In the genomic region with DNA sequence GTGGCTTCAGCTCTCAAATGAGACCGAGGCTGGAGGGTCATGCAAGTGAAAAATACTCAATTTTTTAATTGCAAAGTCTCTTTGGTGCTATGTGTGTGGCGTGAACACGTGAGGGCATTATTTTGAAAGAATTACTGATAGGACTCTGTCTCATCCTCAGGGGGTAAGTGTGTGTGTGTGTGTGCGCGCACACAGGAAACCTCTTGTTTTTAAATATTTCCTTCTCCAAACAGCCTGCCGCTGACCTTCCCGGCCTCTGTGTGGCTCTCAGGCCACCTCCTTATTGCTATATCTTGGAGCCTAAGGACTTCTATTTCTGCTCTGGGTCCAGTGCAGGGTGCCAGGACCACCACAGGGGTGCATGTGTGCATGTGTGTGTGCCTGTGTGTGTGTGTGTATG, we compare ENCODE assay signal across 1 cellular context.
TF ChIP-seq lines count a peak whose summit lies in the region.

No MANE protein-coding gene starts in this region.

TF ChIP-seq in GM23338, 12 proteins besides CTCF, POLR2A, EP300 and RAD21 (continued from another document):
- TF ChIP-seq ZNF462 (CRISPR knock-in tag; IDR thresholded peaks at IDR 0.05) (no peak), ZNF331 (CRISPR knock-in tag; IDR thresholded peaks at IDR 0.05; ENCODE audit: low read depth) (no peak), ZNF114 (CRISPR knock-in tag; IDR thresholded peaks at IDR 0.05) (no peak), ETS1 (IDR thresholded peaks at IDR 0.05) (no peak)
